7 cellular contexts compared by ENCODE assay signal in genomic region chr5:73447234-73448071, GRCh38. TPM values are rescaled to one million over a fixed set of nuclear protein-coding genes. Genes with fewer than 3 reads are reported as not detected.
DNase-seq lines count a peak whose midpoint lies in the region; ATAC-seq and TF ChIP-seq lines count a peak whose summit lies in the region.

No MANE protein-coding gene starts in this region.

- H3K4me1 ChIP-seq in lower lobe of right lung (peaks cover 26% of the 10 kb centered on the region), tibial nerve (peaks cover 0 to 56% (median 10%) of the 10 kb centered on the region in 4 donors)

- peaks cover 4% of the 10 kb centered on the region for H3K36me3 Mint-ChIP-seq in T-helper 17 cell (ENCODE audit: low read depth)

- H3K9me3 ChIP-seq in T-helper 17 cell (ENCODE audit: control insufficient read depth, low read length, poor library complexity, severe bottlenecking) (peaks cover 14% of the 10 kb centered on the region), lower lobe of right lung (no peaks in the 10 kb centered on the region), tibial nerve (no peaks in the 10 kb centered on the region)

- H3K4me3 ChIP-seq in lower lobe of right lung, result peak overlapping the region; percentile 52
- peak overlapping the region; percentile 43 to 65 (median 46) for H3K4me3 ChIP-seq in tibial nerve

- H3K27ac ChIP-seq in lower lobe of right lung (no peak overlapping the region), tibial nerve (peak overlapping the region in 3 of 4 donors; percentile 40 to 91 (median 70))

- 0% methylated on average over 33 to 50 of the region's 127 CpGs for WGBS in tibial nerve, 2 donors

- intact Hi-C loops in lower lobe of right lung (cut with DNase I), result no loop called here

- H3K4me3 Mint-ChIP-seq in T-helper 17 cell, result peak overlapping the region; percentile 92

- peak; percentile 29 for DNase-seq in GM03348 (ENCODE audit: low spot score)
- DNase-seq in T-helper 17 cell, result peak; percentile 27 to 36 (median 30)
- peak; percentile 45 for DNase-seq in cerebellar cortex (ENCODE audit: low spot score)
- DNase-seq in lower lobe of right lung, result peak; percentile 50
- no peak for DNase-seq in tibial nerve (ENCODE audit: low spot score in 2 of 2)
- DNase-seq in mucosa of gallbladder (ENCODE audit: low spot score), result no peak

- H3K27me3 Mint-ChIP-seq in T-helper 17 cell, result peaks cover 64% of the 10 kb centered on the region

- H3K27ac Mint-ChIP-seq in T-helper 17 cell, result peak overlapping the region; percentile 41

- ATAC-seq in HG03442 (IDR thresholded peaks at IDR 0.05; ENCODE audit: unreplicated experiment) (peak; percentile 31), T-helper 17 cell (peak; percentile 62), lower lobe of right lung (no peak)

- no peak for TF ChIP-seq POLR2A in tibial nerve (IDR thresholded peaks at IDR 0.05)

- peak in 1 of 2 donors; percentile 31 for TF ChIP-seq EP300 in tibial nerve (IDR thresholded peaks at IDR 0.05)

- no peak for TF ChIP-seq CTCF in lower lobe of right lung (IDR thresholded peaks at IDR 0.05)
- TF ChIP-seq CTCF in tibial nerve (IDR thresholded peaks at IDR 0.05), result no peak

- H3K27me3 ChIP-seq in lower lobe of right lung (ENCODE audit: low read depth), result peaks cover 86% of the 10 kb centered on the region
- H3K27me3 ChIP-seq in tibial nerve, result peaks cover 4 to 87% of the 10 kb centered on the region in 2 donors

- no peaks in the 10 kb centered on the region for H3K36me3 ChIP-seq in lower lobe of right lung
- H3K36me3 ChIP-seq in tibial nerve, result no peaks in the 10 kb centered on the region

- peaks cover 17% of the 10 kb centered on the region for H3K4me1 Mint-ChIP-seq in T-helper 17 cell

RNA-seq across cellular contexts. Expression of gene FOXD1, which starts 1.1 kb away (rescaled TPM):
- total RNA-seq in T-helper 17 cell, result not detected
- 0.74 TPM for total RNA-seq in lower lobe of right lung
- 10 to 100 TPM; 33.9 to 79.3 (median 58.3) TPM for total RNA-seq in tibial nerve
- total RNA-seq in mucosa of gallbladder, result 2.6 TPM

RNA-seq across cellular contexts. Expression of gene BTF3, which starts 50.8 kb away (rescaled TPM):
- total RNA-seq in T-helper 17 cell (100 to 1,000 TPM; 600 to 744 TPM), lower lobe of right lung (388 TPM), tibial nerve (100 to 1,000 TPM; 361 to 435 (median 392) TPM), mucosa of gallbladder (421 TPM)

Comparison
In these comparisons a context has a peak if more than half of its experiments do, and no peak if none do; other contexts are left out.
1. DNase-seq: peak in GM03348 (single experiment), T-helper 17 cell (3 of 3), cerebellar cortex (single experiment) and lower lobe of right lung (single experiment); none in tibial nerve (0 of 2) and mucosa of gallbladder (single experiment).
2. ATAC-seq: peak in HG03442 (single experiment) and T-helper 17 cell (single experiment); none in lower lobe of right lung (0 of 2).